ENCODE assay signal across 8 cellular contexts in the genomic region with DNA sequence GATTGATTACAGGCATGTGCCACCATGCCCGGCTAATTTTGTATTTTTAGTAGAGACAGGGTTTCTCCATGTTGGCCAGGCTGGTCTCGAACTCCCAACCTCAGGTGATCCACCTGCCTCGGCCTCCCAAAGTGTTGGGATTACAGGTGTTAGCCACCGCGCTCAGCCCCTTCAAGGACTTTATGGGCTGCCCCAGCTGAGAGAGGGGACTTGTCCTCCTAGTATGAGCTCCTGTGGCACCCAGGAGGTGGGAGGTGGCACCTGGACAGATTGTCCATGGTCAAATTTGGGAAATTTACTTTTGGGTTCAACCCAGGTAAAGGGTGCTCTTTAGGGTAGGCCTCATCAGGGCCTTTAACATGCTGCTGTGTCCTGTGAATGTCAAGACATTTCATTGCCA. TPM values are rescaled to one million over a fixed set of nuclear protein-coding genes. Genes with fewer than 3 reads are reported as not detected.
DNase-seq lines count a peak whose midpoint lies in the region; ATAC-seq and TF ChIP-seq lines count a peak whose summit lies in the region.
"Not testable (repeated sequence)": the region's sequence is repeated elsewhere in the genome, so short reads cannot be mapped to it uniquely, and the experiment has no call there.
"Had no signal": no experiment of that assay in that cellular context is flagged by ENCODE, and none has a peak within 500 bp of the region (broad histone marks: within the 10 kb centered on the region; RNA-seq: fewer than 3 reads in every experiment).

No MANE protein-coding gene starts in this region.

- not testable (repeated sequence) for H3K36me3 Mint-ChIP-seq in activated CD4-positive, alpha-beta memory T cell treated with anti-CD3 and anti-CD28 coated beads for 36 hours; activated CD8-positive, alpha-beta memory T cell treated with anti-CD3 and anti-CD28 coated beads, Interleukin-2, amount 10 ng/mL, durations not matched to agents 7 days and 5 days; activated naive CD8-positive, alpha-beta T cell treated with anti-CD3 and anti-CD28 coated beads, Interleukin-2, amount 10 ng/mL, durations not matched to agents 7 days and 5 days

- CTCF ChIA-PET in PC-9 (lab: Charles Lee); activated CD4-positive, alpha-beta memory T cell treated with anti-CD3 and anti-CD28 coated beads for 36 hours (lab: Charles Lee): not testable (repeated sequence)
- CTCF ChIA-PET in activated CD8-positive, alpha-beta memory T cell treated with anti-CD3 and anti-CD28 coated beads, Interleukin-2, amount 10 ng/mL, durations not matched to agents 7 days and 5 days (lab: Charles Lee) = interaction anchor here (0.6 to 0.8 kb wide), 4 partner anchors 8 to 697 kb away, joined by 3 to 7 read pairs (median 4); no protein-coding TSS in a partner anchor

- not testable (repeated sequence) for BruUV-seq in PC-9 (replicated peaks; lab: Mats Ljungman, UMichigan)

- not testable (repeated sequence) for H3K4me3 ChIP-seq in PC-9, spleen

- H3K4me1 ChIP-seq in PC-9 (replicated peaks; ENCODE audit: insufficient read depth) (peaks cover 22% of the 10 kb centered on the region), foreskin keratinocyte (peaks cover 11% of the 10 kb centered on the region), spleen (peaks cover 0 to 13% (median 1%) of the 10 kb centered on the region in 6 donors)

- not testable (repeated sequence) for H3K79me2 ChIP-seq in PC-9 (ENCODE audit: low read depth)

- ATAC-seq in activated CD8-positive, alpha-beta memory T cell treated with anti-CD3 and anti-CD28 coated beads, Interleukin-2, amount 10 ng/mL, durations not matched to agents 7 days and 5 days; activated naive CD8-positive, alpha-beta T cell treated with anti-CD3 and anti-CD28 coated beads, Interleukin-2, amount 10 ng/mL, durations not matched to agents 7 days and 5 days (ENCODE audit: low read depth); foreskin keratinocyte: not testable (repeated sequence)

- WGBS in spleen, 5 donors = 94 to 100% (median 98%) methylated on average over 4 to 5 of the region's 5 CpGs

- peaks cover 17% of the 10 kb centered on the region for H3F3A ChIP-seq in PC-9 (ENCODE audit: insufficient read depth, low read depth)

- not testable (repeated sequence) for H3K36me3 ChIP-seq in KOPT-K1 (ENCODE audit: insufficient read depth, low read length); PC-9 (ENCODE audit: low read depth); spleen

- DNase-seq in PC-9; activated CD4-positive, alpha-beta memory T cell treated with anti-CD3 and anti-CD28 coated beads for 36 hours; activated CD8-positive, alpha-beta memory T cell treated with anti-CD3 and anti-CD28 coated beads, Interleukin-2, amount 10 ng/mL, durations not matched to agents 7 days and 5 days; activated naive CD8-positive, alpha-beta T cell treated with anti-CD3 and anti-CD28 coated beads, Interleukin-2, amount 10 ng/mL, durations not matched to agents 7 days and 5 days; foreskin keratinocyte: not testable (repeated sequence)
- DNase-seq in spleen = peak; percentile 6

- not testable (repeated sequence) for H3K27me3 ChIP-seq in PC-9 (ENCODE audit: insufficient read depth, low read depth); foreskin keratinocyte; spleen (replicated peaks in 1 of 7)

- H3K4me2 ChIP-seq in PC-9 = peak overlapping the region; percentile 72

- H3K27ac Mint-ChIP-seq in activated CD4-positive, alpha-beta memory T cell treated with anti-CD3 and anti-CD28 coated beads for 36 hours = peak overlapping the region; percentile 39
- peak overlapping the region; percentile 18 for H3K27ac Mint-ChIP-seq in activated CD8-positive, alpha-beta memory T cell treated with anti-CD3 and anti-CD28 coated beads, Interleukin-2, amount 10 ng/mL, durations not matched to agents 7 days and 5 days
- peak overlapping the region; percentile 42 for H3K27ac Mint-ChIP-seq in activated naive CD8-positive, alpha-beta T cell treated with anti-CD3 and anti-CD28 coated beads, Interleukin-2, amount 10 ng/mL, durations not matched to agents 7 days and 5 days

- peaks cover 29% of the 10 kb centered on the region for H3K4me1 Mint-ChIP-seq in activated CD4-positive, alpha-beta memory T cell treated with anti-CD3 and anti-CD28 coated beads for 36 hours (ENCODE audit: low read depth)
- peaks cover 39% of the 10 kb centered on the region for H3K4me1 Mint-ChIP-seq in activated CD8-positive, alpha-beta memory T cell treated with anti-CD3 and anti-CD28 coated beads, Interleukin-2, amount 10 ng/mL, durations not matched to agents 7 days and 5 days
- peaks cover 31% of the 10 kb centered on the region for H3K4me1 Mint-ChIP-seq in activated naive CD8-positive, alpha-beta T cell treated with anti-CD3 and anti-CD28 coated beads, Interleukin-2, amount 10 ng/mL, durations not matched to agents 7 days and 5 days

- H3K9me3 ChIP-seq in KOPT-K1 (ENCODE audit: insufficient read depth, low read length, poor library complexity, severe bottlenecking); PC-9 (ENCODE audit: insufficient read depth, low read depth); spleen: not testable (repeated sequence)

- not testable (repeated sequence) for TF ChIP-seq CTCF in PC-9 (conservative IDR thresholded peaks at IDR 0.05); foreskin keratinocyte (conservative IDR thresholded peaks at IDR 0.05); spleen (IDR thresholded peaks at IDR 0.05 in 8 of 11, conservative IDR thresholded peaks at IDR 0.05 in 3 of 11)

- not testable (repeated sequence) for H2AFZ ChIP-seq in PC-9

- not testable (repeated sequence) for H4K20me1 ChIP-seq in PC-9 (ENCODE audit: insufficient read depth)

- not testable (repeated sequence) for H3K9me3 Mint-ChIP-seq in activated CD4-positive, alpha-beta memory T cell treated with anti-CD3 and anti-CD28 coated beads for 36 hours; activated CD8-positive, alpha-beta memory T cell treated with anti-CD3 and anti-CD28 coated beads, Interleukin-2, amount 10 ng/mL, durations not matched to agents 7 days and 5 days (ENCODE audit: low read depth); activated naive CD8-positive, alpha-beta T cell treated with anti-CD3 and anti-CD28 coated beads, Interleukin-2, amount 10 ng/mL, durations not matched to agents 7 days and 5 days

- H3K27me3 Mint-ChIP-seq in activated CD4-positive, alpha-beta memory T cell treated with anti-CD3 and anti-CD28 coated beads for 36 hours; activated CD8-positive, alpha-beta memory T cell treated with anti-CD3 and anti-CD28 coated beads, Interleukin-2, amount 10 ng/mL, durations not matched to agents 7 days and 5 days; activated naive CD8-positive, alpha-beta T cell treated with anti-CD3 and anti-CD28 coated beads, Interleukin-2, amount 10 ng/mL, durations not matched to agents 7 days and 5 days: not testable (repeated sequence)

- not testable (repeated sequence) for H3K9me2 ChIP-seq in PC-9 (ENCODE audit: insufficient read depth)

- intact Hi-C loops in PC-9 (cut with micrococcal nuclease; ENCODE audit: unreplicated experiment); activated CD4-positive, alpha-beta memory T cell treated with anti-CD3 and anti-CD28 coated beads for 36 hours (cut with micrococcal nuclease); spleen (cut with DNase I; ENCODE audit: low total_unique reads): not testable (repeated sequence)

- H3K4me3 Mint-ChIP-seq in activated CD4-positive, alpha-beta memory T cell treated with anti-CD3 and anti-CD28 coated beads for 36 hours; activated CD8-positive, alpha-beta memory T cell treated with anti-CD3 and anti-CD28 coated beads, Interleukin-2, amount 10 ng/mL, durations not matched to agents 7 days and 5 days; activated naive CD8-positive, alpha-beta T cell treated with anti-CD3 and anti-CD28 coated beads, Interleukin-2, amount 10 ng/mL, durations not matched to agents 7 days and 5 days: not testable (repeated sequence)

- not testable (repeated sequence) for TF ChIP-seq POLR2A in spleen (IDR thresholded peaks at IDR 0.05)

- peak overlapping the region; percentile 86 for H3K27ac ChIP-seq in KOPT-K1 (ENCODE audit: low read depth, low read length, poor library complexity, severe bottlenecking)
- peak overlapping the region; percentile 72 for H3K27ac ChIP-seq in PC-9
- H3K27ac ChIP-seq in foreskin keratinocyte = peak overlapping the region; percentile 67
- H3K27ac ChIP-seq in spleen = not testable (repeated sequence)

- POLR2A ChIA-PET in PC-9 (lab: Charles Lee; ENCODE audit: unreplicated experiment) = not testable (repeated sequence)
- POLR2A ChIA-PET in activated CD4-positive, alpha-beta memory T cell treated with anti-CD3 and anti-CD28 coated beads for 36 hours (lab: Charles Lee) = interaction anchor here (0.6 kb wide), 1 partner anchor 789 kb away, joined by 3 read pairs; no protein-coding TSS in a partner anchor
- POLR2A ChIA-PET in activated naive CD8-positive, alpha-beta T cell treated with anti-CD3 and anti-CD28 coated beads, Interleukin-2, amount 10 ng/mL, durations not matched to agents 7 days and 5 days (lab: Charles Lee) = interaction anchor here (0.6 kb wide), 1 partner anchor 134 kb away, joined by 3 read pairs; no protein-coding TSS in a partner anchor

RNA-seq across cellular contexts. Expression of a gene that starts 17.9 kb away (rescaled TPM):
- total RNA-seq in PC-9 (2021) = 5.0 and 6.4 TPM in 2 replicates
- total RNA-seq in activated CD4-positive, alpha-beta memory T cell treated with anti-CD3 and anti-CD28 coated beads for 36 hours = under 1 TPM; 0.10 to 0.40 TPM
- 1 to 10 TPM in 1 of 2 experiments, under 1 TPM in 1; 0.59 to 2.2 TPM for total RNA-seq in activated CD8-positive, alpha-beta memory T cell treated with anti-CD3 and anti-CD28 coated beads, Interleukin-2, amount 10 ng/mL, durations not matched to agents 7 days and 5 days
- 1 to 10 TPM; 3.1 to 4.5 TPM for total RNA-seq in activated naive CD8-positive, alpha-beta T cell treated with anti-CD3 and anti-CD28 coated beads, Interleukin-2, amount 10 ng/mL, durations not matched to agents 7 days and 5 days
- 0.07 TPM in 1 of 2 replicates, not detected in the other for total RNA-seq in foreskin keratinocyte
- polyA plus RNA-seq in foreskin keratinocyte = 0.01 TPM in 1 of 2 replicates, not detected in the other
- 1 to 10 TPM in 6 of 7 donors, under 1 TPM in 1; 0.66 to 1.9 (median 1.3) TPM for total RNA-seq in spleen
- 1 to 10 TPM in 1 of 3 donors, under 1 TPM in 2; 0.67 to 2.8 (median 0.86) TPM for polyA plus RNA-seq in spleen
- total RNA-seq: A172 had no signal

RNA-seq across cellular contexts. Expression of a gene that starts 57.9 kb away (rescaled TPM):
- total RNA-seq in PC-9 (2021) = 1,786 and 2,008 TPM in 2 replicates
- total RNA-seq in activated CD4-positive, alpha-beta memory T cell treated with anti-CD3 and anti-CD28 coated beads for 36 hours = 1,000 to 10,000 TPM; 2,106 to 2,169 TPM
- total RNA-seq in activated CD8-positive, alpha-beta memory T cell treated with anti-CD3 and anti-CD28 coated beads, Interleukin-2, amount 10 ng/mL, durations not matched to agents 7 days and 5 days = 1,000 to 10,000 TPM; 1,124 to 1,323 TPM
- total RNA-seq in activated naive CD8-positive, alpha-beta T cell treated with anti-CD3 and anti-CD28 coated beads, Interleukin-2, amount 10 ng/mL, durations not matched to agents 7 days and 5 days = 1,000 to 10,000 TPM; 1,507 to 1,529 TPM
- total RNA-seq in foreskin keratinocyte = 1,970 and 2,018 TPM in 2 replicates
- polyA plus RNA-seq in foreskin keratinocyte = 3,077 and 3,184 TPM in 2 replicates
- total RNA-seq in spleen = 1,000 to 10,000 TPM; 1,033 to 2,189 (median 1,131) TPM
- 1,000 to 10,000 TPM; 3,993 to 4,934 (median 4,074) TPM for polyA plus RNA-seq in spleen
